Comparison of ENCODE assay signal across 10 cellular contexts in the genomic region with DNA sequence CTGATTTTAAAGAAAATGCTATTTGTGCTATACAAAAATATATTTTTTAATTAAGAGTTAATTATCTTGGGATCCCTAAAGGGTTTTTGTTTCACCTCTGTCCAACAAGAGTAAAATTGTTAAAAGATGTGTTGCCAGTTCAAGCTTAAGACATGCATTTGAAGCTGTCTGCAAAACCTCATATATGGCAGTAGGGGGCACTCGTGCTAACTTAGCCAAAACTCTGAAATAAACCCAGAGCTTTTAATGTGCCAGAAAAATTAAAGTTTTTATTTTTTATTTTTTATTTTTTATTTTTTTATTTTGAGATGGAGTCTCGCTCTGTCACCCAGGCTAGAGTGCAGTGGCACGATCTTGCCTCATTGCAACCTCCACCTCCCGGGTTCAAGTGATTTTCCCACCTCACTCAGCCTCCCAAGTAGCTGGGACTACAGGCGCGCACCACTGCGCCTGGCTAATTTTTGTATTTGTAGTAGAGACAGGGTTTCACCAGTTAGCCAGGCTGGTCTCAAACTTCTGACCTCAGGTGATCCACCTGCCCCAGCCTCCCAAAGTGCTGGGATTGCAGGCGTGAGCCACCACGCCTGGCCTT. TPM values are rescaled to one million over a fixed set of nuclear protein-coding genes. Genes with fewer than 3 reads are reported as not detected.
DNase-seq lines count a peak whose midpoint lies in the region; ATAC-seq, FAIRE-seq and TF ChIP-seq lines count a peak whose summit lies in the region.
"Not testable (repeated sequence)": the region's sequence is repeated elsewhere in the genome, so short reads cannot be mapped to it uniquely, and the experiment has no call there.
"Had no signal": no experiment of that assay in that cellular context is flagged by ENCODE, and none has a peak within 500 bp of the region (broad histone marks: within the 10 kb centered on the region; RNA-seq: fewer than 3 reads in every experiment).

No MANE protein-coding gene starts in this region.

- not testable (repeated sequence) for DNase-seq in GM06990 (ENCODE audit: extremely low read depth, insufficient read length); Peyer's patch; natural killer cell
- DNase-seq in HCEC 1CT (peak; percentile 51), LHCN-M2 (ENCODE audit: low read depth) (peak; percentile 31), globus pallidus (ENCODE audit: low spot score) (peak; percentile 57)

- H3K27me3 ChIP-seq in GM06990 (replicated peaks; ENCODE audit: control insufficient read depth, insufficient read depth, low read length); Peyer's patch: not testable (repeated sequence)

- not testable (repeated sequence) for H3K9me3 Mint-ChIP-seq in brain, natural killer cell

- H3K36me3 Mint-ChIP-seq in brain: peaks cover 75% of the 10 kb centered on the region
- H3K36me3 Mint-ChIP-seq in natural killer cell: peaks cover 31% of the 10 kb centered on the region

- peak; percentile 75 for TF ChIP-seq CTCF in GM06990 (IDR thresholded peaks at IDR 0.05; ENCODE audit: insufficient read depth, low read length, poor library complexity, severe bottlenecking)
- peak; percentile 60 to 78 (median 71) for TF ChIP-seq CTCF in Peyer's patch (IDR thresholded peaks at IDR 0.05)
- TF ChIP-seq CTCF in brain (conservative IDR thresholded peaks at IDR 0.05): peak; percentile 72 to 80
- peak; percentile 87 for TF ChIP-seq CTCF in natural killer cell (IDR thresholded peaks at IDR 0.05)

- H3K4me3 ChIP-seq in GM06990 (replicated peaks; ENCODE audit: low read depth, low read length); Peyer's patch: not testable (repeated sequence)

- not testable (repeated sequence) for H3K36me3 ChIP-seq in GM06990 (ENCODE audit: control insufficient read depth, insufficient read depth, low read length)
- H3K36me3 ChIP-seq in Peyer's patch: peaks cover 0 to 98% (median 0%) of the 10 kb centered on the region in 3 donors

- not testable (repeated sequence) for H3K27ac ChIP-seq in Peyer's patch

- ATAC-seq in natural killer cell: peak; percentile 61 to 91 (median 79)

- H3K27ac Mint-ChIP-seq in brain, natural killer cell: not testable (repeated sequence)

- H3K4me1 ChIP-seq in Peyer's patch: not testable (repeated sequence)

- H3K4me1 Mint-ChIP-seq in brain, natural killer cell: not testable (repeated sequence)

- intact Hi-C loops in natural killer cell (cut with micrococcal nuclease): loop anchor here (1.0 to 2.0 kb wide), 2 partner anchors 57 to 67 kb away; no protein-coding TSS in a partner anchor

- FAIRE-seq in A204.1 (lab: Jason Lieb, UNC): peak; percentile 97

- H3K9me3 ChIP-seq in Peyer's patch: not testable (repeated sequence)

- not testable (repeated sequence) for H3K4me3 Mint-ChIP-seq in brain, natural killer cell

- TF ChIP-seq POLR2A in Peyer's patch (IDR thresholded peaks at IDR 0.05): not testable (repeated sequence)

- not testable (repeated sequence) for H3K27me3 Mint-ChIP-seq in brain; natural killer cell (ENCODE audit: low read depth in 2 of 2)

RNA-seq across cellular contexts. Expression of a gene that starts 8.8 kb away (rescaled TPM):
- total RNA-seq in LHCN-M2 (2014; rRNA removed) (173 and 191 TPM in 2 replicates), Peyer's patch (100 to 1,000 TPM; 111 to 270 (median 143) TPM), natural killer cell (10 to 100 TPM; 84.3 to 89.3 (median 87.9) TPM)
- polyA plus RNA-seq in LHCN-M2 (2012): 117 TPM
- 112 TPM for polyA plus RNA-seq in brain (ENCODE audit: insufficient read depth, low read depth, low replicate concordance)

RNA-seq across cellular contexts. Expression of a gene that starts 25.5 kb away (rescaled TPM):
- total RNA-seq in LHCN-M2 (2014; rRNA removed) (not detected in 2 replicates), Peyer's patch (10 to 100 TPM; 23.1 to 83.2 (median 52.2) TPM), natural killer cell (not detected)
- not detected for polyA plus RNA-seq in LHCN-M2 (2012)
- polyA plus RNA-seq in brain (ENCODE audit: insufficient read depth, low read depth, low replicate concordance): not detected
- total RNA-seq: activated T-helper 2 cell treated with anti-CD3 and anti-CD28 coated beads, Interferon-gamma antibody, Interleukin-2, Interleukin-4, amounts not matched to agents 10 μg/mL and 5 μg/mL and 100 μg/mL, durations not matched to agents 14 hours and 24 hours and 36 hours; temporal lobe had no signal

RNA-seq across cellular contexts. Expression of a gene that starts 46.2 kb away (rescaled TPM):
- total RNA-seq in LHCN-M2 (2014; rRNA removed) (not detected in 2 replicates), Peyer's patch (10 to 100 TPM; 22.6 to 87.0 (median 59.9) TPM), natural killer cell (1 to 10 TPM; 4.0 to 9.5 (median 6.5) TPM)
- 0.04 TPM for polyA plus RNA-seq in LHCN-M2 (2012)
- polyA plus RNA-seq in brain (ENCODE audit: insufficient read depth, low read depth, low replicate concordance): 6.4 TPM

Comparison
In these comparisons a context has a peak if more than half of its experiments do, and no peak if none do; other contexts are left out.
1. RNA of a gene that starts 25.5 kb away (total RNA-seq): 23.1 to 83.2 TPM in Peyer's patch; not detected in LHCN-M2 and not detected in natural killer cell; every median in the first group is over 10 times any median in the second.
2. Peak in every context shown above with its lines, with median percentiles within 50 percentile points of each other: CTCF ChIP-seq.